11 cellular contexts compared by ENCODE assay signal in genomic region chr6:71468841-71469750, GRCh38.
DNase-seq lines count a peak whose midpoint lies in the region; ATAC-seq and TF ChIP-seq lines count a peak whose summit lies in the region.
"Had no signal": no experiment of that assay in that cellular context is flagged by ENCODE, and none has a peak within 500 bp of the region (broad histone marks: within the 10 kb centered on the region; RNA-seq: fewer than 3 reads in every experiment).

No MANE protein-coding gene starts in this region.

- no peak overlapping the region for H3K4me3 ChIP-seq in fibroblast of villous mesenchyme (ENCODE audit: low read depth, low read length)
- H3K4me3 ChIP-seq: adrenal gland had no signal

- DNase-seq in EH (ENCODE audit: low read depth), result peak; percentile 96
- peak; percentile 44 for DNase-seq in SW480 (ENCODE audit: low spot score)
- peak; percentile 81 for DNase-seq in fibroblast of villous mesenchyme (ENCODE audit: low read depth)
- no peak for DNase-seq in sciatic nerve (ENCODE audit: low spot score)
- no peak for DNase-seq in foreskin melanocyte
- DNase-seq in NCI-H82 (lab: John Stamatoyannopoulos, UW), result no peak
- DNase-seq: left colon, NCI-H2171 had no signal

- ATAC-seq in sciatic nerve (peak; percentile 73), HG02678 (IDR thresholded peaks at IDR 0.05; ENCODE audit: unreplicated experiment) (no peak), HG03095 (IDR thresholded peaks at IDR 0.05; ENCODE audit: unreplicated experiment) (no peak)
- ATAC-seq: left colon had no signal

- intact Hi-C loops in sciatic nerve (cut with DNase I), result no loop called here

- TF ChIP-seq CTCF in fibroblast of villous mesenchyme (IDR thresholded peaks at IDR 0.05; ENCODE audit: insufficient read depth, low read depth, low read length), result no peak

Comparison
In these comparisons a context has a peak if more than half of its experiments do, and no peak if none do; other contexts are left out.
1. DNase-seq: peak in EH (single experiment), SW480 (single experiment) and fibroblast of villous mesenchyme (single experiment); none in sciatic nerve (single experiment), foreskin melanocyte (single experiment) and NCI-H82 (single experiment).